Comparison of ENCODE assay signal across 10 cellular contexts in the genomic region with DNA sequence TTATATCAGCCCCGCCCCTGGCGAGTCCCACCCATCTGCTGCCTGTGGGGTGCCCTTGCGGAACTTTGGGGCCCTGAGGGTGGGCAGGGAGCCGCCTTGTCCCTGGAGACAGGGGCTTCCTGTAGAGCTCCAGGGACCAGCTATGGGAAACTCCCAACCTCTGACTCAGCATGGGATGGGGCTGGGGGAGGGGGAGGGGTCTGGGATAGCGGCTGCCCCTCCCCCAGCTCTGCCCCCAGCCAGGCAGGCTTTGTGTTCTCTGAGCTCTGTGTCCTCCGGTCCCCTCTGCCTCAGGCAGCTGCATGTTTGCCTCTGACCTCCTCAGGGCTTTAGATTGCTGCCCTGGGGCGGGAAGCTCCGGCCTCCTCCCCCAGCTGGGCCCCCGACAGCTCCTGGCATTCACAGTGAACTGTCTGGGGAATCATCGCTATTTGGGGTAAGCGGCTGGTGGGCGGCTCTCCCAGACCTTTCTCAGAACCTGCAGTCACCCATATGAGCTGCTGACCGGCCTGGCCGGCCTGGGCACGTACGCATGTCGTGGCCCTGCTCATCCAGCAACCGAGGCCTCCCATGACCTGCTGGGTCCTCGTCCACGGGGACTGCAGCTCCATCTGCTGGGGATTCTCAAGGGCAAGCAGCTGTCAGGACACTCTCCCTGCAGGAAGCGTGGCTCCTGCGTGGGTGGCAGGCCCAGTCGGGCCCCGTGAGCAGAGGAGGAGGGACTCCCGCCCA. TPM values are rescaled to one million over a fixed set of nuclear protein-coding genes. Genes with fewer than 3 reads are reported as not detected.
DNase-seq lines count a peak whose midpoint lies in the region; ATAC-seq and TF ChIP-seq lines count a peak whose summit lies in the region.
"Had no signal": no experiment of that assay in that cellular context is flagged by ENCODE, and none has a peak within 500 bp of the region (broad histone marks: within the 10 kb centered on the region; RNA-seq: fewer than 3 reads in every experiment).

No MANE protein-coding gene starts in this region.

- peak overlapping the region; percentile 1 to 46 for H3K27ac ChIP-seq in prostate gland
- H3K27ac ChIP-seq: pancreas had no signal

- TF ChIP-seq POLR2A in prostate gland (IDR thresholded peaks at IDR 0.05): no peak

- DNase-seq in ELR (ENCODE audit: low read depth) (peak; percentile 45), head of caudate nucleus (peak in 30 of 42 donors; percentile 22 to 73 (median 47)), prostate gland (ENCODE audit: low spot score) (no peak), HUDEP-2 (lab: John Stamatoyannopoulos, UW; ENCODE audit: unreplicated experiment in 76 of 76) (no peak), T-cell (no peak)
- DNase-seq: NCI-H1048 had no signal

- peak in 3 of 4 experiments; percentile 25 to 77 (median 56) for TF ChIP-seq CTCF in prostate gland (IDR thresholded peaks at IDR 0.05)

- no peaks in the 10 kb centered on the region for H3K27me3 ChIP-seq in prostate gland (replicated peaks; ENCODE audit: insufficient read depth)
- H3K27me3 ChIP-seq: pancreas had no signal

- no peak overlapping the region for H3K4me3 Mint-ChIP-seq in T-cell

- H3K9me3 Mint-ChIP-seq in T-cell: no peaks in the 10 kb centered on the region

- H3K36me3 Mint-ChIP-seq in T-cell: no peaks in the 10 kb centered on the region

- WGBS in prostate gland: 28% methylated on average over 23 of the region's 25 CpGs

- peaks cover 3 to 5% of the 10 kb centered on the region in 2 donors for H3K27me3 Mint-ChIP-seq in T-cell

- H3K4me3 ChIP-seq in prostate gland: no peak overlapping the region
- H3K4me3 ChIP-seq: pancreas had no signal

- no peaks in the 10 kb centered on the region for H3K4me1 Mint-ChIP-seq in T-cell

- no peak overlapping the region for H3K27ac Mint-ChIP-seq in T-cell

- POLR2A ChIA-PET in T-cell (lab: Charles Lee): no interaction called here

- CTCF ChIA-PET in T-cell (lab: Charles Lee): interaction anchor here in 1 of 2 donors (0.6 kb wide), 1 partner anchor 332 kb away, joined by 3 read pairs; no protein-coding TSS in a partner anchor

- no peaks in the 10 kb centered on the region for H3K4me1 ChIP-seq in prostate gland (replicated peaks)
- H3K4me1 ChIP-seq: pancreas had no signal

- ATAC-seq in SK-N-SH treated with all-trans-retinoic acid at 6 μM for 48 hours (peak; percentile 57), GM18873 (IDR thresholded peaks at IDR 0.05; ENCODE audit: low FRiP score, unreplicated experiment) (no peak), HG03175 (IDR thresholded peaks at IDR 0.05; ENCODE audit: unreplicated experiment) (no peak), T-cell (replicated peaks in 1 of 4) (no peak)

- H3K9me3 ChIP-seq in prostate gland: no peaks in the 10 kb centered on the region
- H3K9me3 ChIP-seq: pancreas had no signal

- no peaks in the 10 kb centered on the region for H3K36me3 ChIP-seq in prostate gland

- intact Hi-C loops in head of caudate nucleus (cut with DNase I) (no loop called here), prostate gland (cut with DNase I) (no loop called here)

TF ChIP-seq in SK-N-SH treated with all-trans-retinoic acid at 6 μM for 48 hours, 23 proteins besides CTCF, POLR2A, EP300 and RAD21:
- TF ChIP-seq ISL1 (CRISPR knock-in tag; IDR thresholded peaks at IDR 0.05): no peak
- TF ChIP-seq ZFP3 (CRISPR knock-in tag; IDR thresholded peaks at IDR 0.05): no peak
- TF ChIP-seq ARNTL (CRISPR knock-in tag; IDR thresholded peaks at IDR 0.05; ENCODE audit: borderline replicate concordance, low read depth): no peak
- TF ChIP-seq, protein P1, sequence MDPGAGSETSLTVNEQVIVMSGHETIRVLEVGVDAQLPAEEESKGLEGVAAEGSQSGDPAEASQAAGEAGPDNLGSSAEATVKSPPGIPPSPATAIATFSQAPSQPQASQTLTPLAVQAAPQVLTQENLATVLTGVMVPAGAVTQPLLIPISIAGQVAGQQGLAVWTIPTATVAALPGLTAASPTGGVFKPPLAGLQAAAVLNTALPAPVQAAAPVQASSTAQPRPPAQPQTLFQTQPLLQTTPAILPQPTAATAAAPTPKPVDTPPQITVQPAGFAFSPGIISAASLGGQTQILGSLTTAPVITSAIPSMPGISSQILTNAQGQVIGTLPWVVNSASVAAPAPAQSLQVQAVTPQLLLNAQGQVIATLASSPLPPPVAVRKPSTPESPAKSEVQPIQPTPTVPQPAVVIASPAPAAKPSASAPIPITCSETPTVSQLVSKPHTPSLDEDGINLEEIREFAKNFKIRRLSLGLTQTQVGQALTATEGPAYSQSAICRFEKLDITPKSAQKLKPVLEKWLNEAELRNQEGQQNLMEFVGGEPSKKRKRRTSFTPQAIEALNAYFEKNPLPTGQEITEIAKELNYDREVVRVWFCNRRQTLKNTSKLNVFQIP (CRISPR knock-in tag; IDR thresholded peaks at IDR 0.05; ENCODE audit: borderline replicate concordance, low read depth): no peak
- no peak for TF ChIP-seq ZNF8 (CRISPR knock-in tag; IDR thresholded peaks at IDR 0.05)
- TF ChIP-seq, protein P2, sequence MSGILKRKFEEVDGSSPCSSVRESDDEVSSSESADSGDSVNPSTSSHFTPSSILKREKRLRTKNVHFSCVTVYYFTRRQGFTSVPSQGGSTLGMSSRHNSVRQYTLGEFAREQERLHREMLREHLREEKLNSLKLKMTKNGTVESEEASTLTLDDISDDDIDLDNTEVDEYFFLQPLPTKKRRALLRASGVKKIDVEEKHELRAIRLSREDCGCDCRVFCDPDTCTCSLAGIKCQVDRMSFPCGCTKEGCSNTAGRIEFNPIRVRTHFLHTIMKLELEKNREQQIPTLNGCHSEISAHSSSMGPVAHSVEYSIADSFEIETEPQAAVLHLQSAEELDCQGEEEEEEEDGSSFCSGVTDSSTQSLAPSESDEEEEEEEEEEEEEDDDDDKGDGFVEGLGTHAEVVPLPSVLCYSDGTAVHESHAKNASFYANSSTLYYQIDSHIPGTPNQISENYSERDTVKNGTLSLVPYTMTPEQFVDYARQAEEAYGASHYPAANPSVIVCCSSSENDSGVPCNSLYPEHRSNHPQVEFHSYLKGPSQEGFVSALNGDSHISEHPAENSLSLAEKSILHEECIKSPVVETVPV (CRISPR knock-in tag; IDR thresholded peaks at IDR 0.05): no peak
- no peak for TF ChIP-seq RARB (CRISPR knock-in tag; IDR thresholded peaks at IDR 0.05)
- no peak for TF ChIP-seq BACH2 (CRISPR knock-in tag; IDR thresholded peaks at IDR 0.05; ENCODE audit: borderline replicate concordance)
- TF ChIP-seq ZNF70 (CRISPR knock-in tag; IDR thresholded peaks at IDR 0.05): no peak
- TF ChIP-seq, protein P3, sequence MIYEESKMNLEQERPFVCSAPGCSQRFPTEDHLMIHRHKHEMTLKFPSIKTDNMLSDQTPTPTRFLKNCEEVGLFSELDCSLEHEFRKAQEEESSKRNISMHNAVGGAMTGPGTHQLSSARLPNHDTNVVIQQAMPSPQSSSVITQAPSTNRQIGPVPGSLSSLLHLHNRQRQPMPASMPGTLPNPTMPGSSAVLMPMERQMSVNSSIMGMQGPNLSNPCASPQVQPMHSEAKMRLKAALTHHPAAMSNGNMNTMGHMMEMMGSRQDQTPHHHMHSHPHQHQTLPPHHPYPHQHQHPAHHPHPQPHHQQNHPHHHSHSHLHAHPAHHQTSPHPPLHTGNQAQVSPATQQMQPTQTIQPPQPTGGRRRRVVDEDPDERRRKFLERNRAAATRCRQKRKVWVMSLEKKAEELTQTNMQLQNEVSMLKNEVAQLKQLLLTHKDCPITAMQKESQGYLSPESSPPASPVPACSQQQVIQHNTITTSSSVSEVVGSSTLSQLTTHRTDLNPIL (CRISPR knock-in tag; IDR thresholded peaks at IDR 0.05; ENCODE audit: low read depth): no peak
- TF ChIP-seq ZFP30 (CRISPR knock-in tag; IDR thresholded peaks at IDR 0.05): no peak
- TF ChIP-seq TCF4 (CRISPR knock-in tag; IDR thresholded peaks at IDR 0.05; ENCODE audit: borderline replicate concordance): no peak
- no peak for TF ChIP-seq ESRRG (CRISPR knock-in tag; IDR thresholded peaks at IDR 0.05)

RNA-seq across cellular contexts. Expression of a gene that starts 17.1 kb away (rescaled TPM):
- 10 to 100 TPM; 25.2 to 25.4 TPM for total RNA-seq in prostate gland
- total RNA-seq in T-cell: under 1 TPM in 4 of 5 donors, not detected in 1; 0.22 to 0.44 (median 0.29) TPM

Comparison
In these comparisons a context has a peak if more than half of its experiments do, and no peak if none do; other contexts are left out.
1. DNase-seq: peak in ELR (single experiment) and head of caudate nucleus (30 of 42); none in prostate gland (single experiment), HUDEP-2 (0 of 76) and T-cell (0 of 34).
2. RNA of a gene that starts 17.1 kb away (total RNA-seq): 25.2 to 25.4 TPM in prostate gland; 0.22 to 0.44 TPM in T-cell; every median in the first group is over 10 times any median in the second.